In the genomic region with DNA sequence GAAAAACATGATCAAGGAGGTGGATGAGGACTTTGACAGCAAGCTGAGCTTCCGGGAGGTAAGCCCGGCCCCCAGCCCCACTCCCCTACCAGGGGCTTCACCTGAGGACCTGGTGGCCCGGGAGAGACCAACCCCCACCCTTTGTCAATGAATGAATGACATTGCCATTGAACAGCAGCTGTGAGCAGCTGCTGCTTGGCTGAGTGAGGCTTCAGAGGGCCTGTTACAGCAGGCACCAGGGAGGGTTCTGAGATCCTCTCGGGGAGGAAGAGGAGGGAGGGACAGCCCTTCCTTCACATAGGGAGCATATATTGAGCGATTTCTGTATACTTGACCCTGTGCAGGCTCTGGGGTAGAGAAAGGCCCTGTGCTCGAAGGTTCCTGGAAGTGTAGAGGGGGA, we compare ENCODE assay signal across 1 cellular context.
TF ChIP-seq lines count a peak whose summit lies in the region.

No MANE protein-coding gene starts in this region.

TF ChIP-seq in WTC11, 78 proteins besides CTCF, POLR2A, EP300 and RAD21 (continued from another document):
- TF ChIP-seq, protein P1, sequence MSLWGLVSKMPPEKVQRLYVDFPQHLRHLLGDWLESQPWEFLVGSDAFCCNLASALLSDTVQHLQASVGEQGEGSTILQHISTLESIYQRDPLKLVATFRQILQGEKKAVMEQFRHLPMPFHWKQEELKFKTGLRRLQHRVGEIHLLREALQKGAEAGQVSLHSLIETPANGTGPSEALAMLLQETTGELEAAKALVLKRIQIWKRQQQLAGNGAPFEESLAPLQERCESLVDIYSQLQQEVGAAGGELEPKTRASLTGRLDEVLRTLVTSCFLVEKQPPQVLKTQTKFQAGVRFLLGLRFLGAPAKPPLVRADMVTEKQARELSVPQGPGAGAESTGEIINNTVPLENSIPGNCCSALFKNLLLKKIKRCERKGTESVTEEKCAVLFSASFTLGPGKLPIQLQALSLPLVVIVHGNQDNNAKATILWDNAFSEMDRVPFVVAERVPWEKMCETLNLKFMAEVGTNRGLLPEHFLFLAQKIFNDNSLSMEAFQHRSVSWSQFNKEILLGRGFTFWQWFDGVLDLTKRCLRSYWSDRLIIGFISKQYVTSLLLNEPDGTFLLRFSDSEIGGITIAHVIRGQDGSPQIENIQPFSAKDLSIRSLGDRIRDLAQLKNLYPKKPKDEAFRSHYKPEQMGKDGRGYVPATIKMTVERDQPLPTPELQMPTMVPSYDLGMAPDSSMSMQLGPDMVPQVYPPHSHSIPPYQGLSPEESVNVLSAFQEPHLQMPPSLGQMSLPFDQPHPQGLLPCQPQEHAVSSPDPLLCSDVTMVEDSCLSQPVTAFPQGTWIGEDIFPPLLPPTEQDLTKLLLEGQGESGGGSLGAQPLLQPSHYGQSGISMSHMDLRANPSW (CRISPR knock-in tag; conservative IDR thresholded peaks at IDR 0.05; ENCODE audit: low read depth), result no peak
- no peak for TF ChIP-seq GABPB1 (CRISPR knock-in tag; IDR thresholded peaks at IDR 0.05)
- TF ChIP-seq TEAD1 (CRISPR knock-in tag; IDR thresholded peaks at IDR 0.05), result no peak
- TF ChIP-seq, protein P2, sequence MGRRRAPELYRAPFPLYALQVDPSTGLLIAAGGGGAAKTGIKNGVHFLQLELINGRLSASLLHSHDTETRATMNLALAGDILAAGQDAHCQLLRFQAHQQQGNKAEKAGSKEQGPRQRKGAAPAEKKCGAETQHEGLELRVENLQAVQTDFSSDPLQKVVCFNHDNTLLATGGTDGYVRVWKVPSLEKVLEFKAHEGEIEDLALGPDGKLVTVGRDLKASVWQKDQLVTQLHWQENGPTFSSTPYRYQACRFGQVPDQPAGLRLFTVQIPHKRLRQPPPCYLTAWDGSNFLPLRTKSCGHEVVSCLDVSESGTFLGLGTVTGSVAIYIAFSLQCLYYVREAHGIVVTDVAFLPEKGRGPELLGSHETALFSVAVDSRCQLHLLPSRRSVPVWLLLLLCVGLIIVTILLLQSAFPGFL (CRISPR knock-in tag; IDR thresholded peaks at IDR 0.05; ENCODE audit: borderline replicate concordance), result no peak
- TF ChIP-seq CREB1 (CRISPR knock-in tag; IDR thresholded peaks at IDR 0.05), result no peak
- no peak for TF ChIP-seq NR1H2 (CRISPR knock-in tag; IDR thresholded peaks at IDR 0.05)
- TF ChIP-seq, protein P3, sequence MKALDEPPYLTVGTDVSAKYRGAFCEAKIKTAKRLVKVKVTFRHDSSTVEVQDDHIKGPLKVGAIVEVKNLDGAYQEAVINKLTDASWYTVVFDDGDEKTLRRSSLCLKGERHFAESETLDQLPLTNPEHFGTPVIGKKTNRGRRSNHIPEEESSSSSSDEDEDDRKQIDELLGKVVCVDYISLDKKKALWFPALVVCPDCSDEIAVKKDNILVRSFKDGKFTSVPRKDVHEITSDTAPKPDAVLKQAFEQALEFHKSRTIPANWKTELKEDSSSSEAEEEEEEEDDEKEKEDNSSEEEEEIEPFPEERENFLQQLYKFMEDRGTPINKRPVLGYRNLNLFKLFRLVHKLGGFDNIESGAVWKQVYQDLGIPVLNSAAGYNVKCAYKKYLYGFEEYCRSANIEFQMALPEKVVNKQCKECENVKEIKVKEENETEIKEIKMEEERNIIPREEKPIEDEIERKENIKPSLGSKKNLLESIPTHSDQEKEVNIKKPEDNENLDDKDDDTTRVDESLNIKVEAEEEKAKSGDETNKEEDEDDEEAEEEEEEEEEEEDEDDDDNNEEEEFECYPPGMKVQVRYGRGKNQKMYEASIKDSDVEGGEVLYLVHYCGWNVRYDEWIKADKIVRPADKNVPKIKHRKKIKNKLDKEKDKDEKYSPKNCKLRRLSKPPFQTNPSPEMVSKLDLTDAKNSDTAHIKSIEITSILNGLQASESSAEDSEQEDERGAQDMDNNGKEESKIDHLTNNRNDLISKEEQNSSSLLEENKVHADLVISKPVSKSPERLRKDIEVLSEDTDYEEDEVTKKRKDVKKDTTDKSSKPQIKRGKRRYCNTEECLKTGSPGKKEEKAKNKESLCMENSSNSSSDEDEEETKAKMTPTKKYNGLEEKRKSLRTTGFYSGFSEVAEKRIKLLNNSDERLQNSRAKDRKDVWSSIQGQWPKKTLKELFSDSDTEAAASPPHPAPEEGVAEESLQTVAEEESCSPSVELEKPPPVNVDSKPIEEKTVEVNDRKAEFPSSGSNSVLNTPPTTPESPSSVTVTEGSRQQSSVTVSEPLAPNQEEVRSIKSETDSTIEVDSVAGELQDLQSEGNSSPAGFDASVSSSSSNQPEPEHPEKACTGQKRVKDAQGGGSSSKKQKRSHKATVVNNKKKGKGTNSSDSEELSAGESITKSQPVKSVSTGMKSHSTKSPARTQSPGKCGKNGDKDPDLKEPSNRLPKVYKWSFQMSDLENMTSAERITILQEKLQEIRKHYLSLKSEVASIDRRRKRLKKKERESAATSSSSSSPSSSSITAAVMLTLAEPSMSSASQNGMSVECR (CRISPR knock-in tag; IDR thresholded peaks at IDR 0.05; ENCODE audit: borderline replicate concordance), result no peak
- TF ChIP-seq ZNF416 (CRISPR knock-in tag; IDR thresholded peaks at IDR 0.05), result no peak
